ENCODE assay signal across 1 cellular context in genomic region chr4:186693159-186693815, GRCh38.
A peak's percentile ranks its signal among the peaks of the same experiment; 100 is the strongest.
TF ChIP-seq lines count a peak whose summit lies in the region.

No MANE protein-coding gene starts in this region.

TF ChIP-seq in HEK293, 187 proteins besides CTCF, POLR2A, EP300 and RAD21 (continued from another document):
- TF ChIP-seq ZNF214 (tag by site-specific recombination; IDR thresholded peaks at IDR 0.05; ENCODE audit: borderline replicate concordance) (no peak), ZNF140 (tag by site-specific recombination; IDR thresholded peaks at IDR 0.05) (no peak), ZNF37A (tag by site-specific recombination; IDR thresholded peaks at IDR 0.05) (no peak), ZNF792 (tag by site-specific recombination; IDR thresholded peaks at IDR 0.05) (no peak), SP7 (tag by site-specific recombination; IDR thresholded peaks at IDR 0.05) (no peak), HOXD13 (CRISPR knock-in tag; IDR thresholded peaks at IDR 0.05; ENCODE audit: borderline replicate concordance) (no peak), ZNF16 (tag by site-specific recombination; IDR thresholded peaks at IDR 0.05; ENCODE audit: low read depth) (no peak), REPIN1 (tag by site-specific recombination; IDR thresholded peaks at IDR 0.05; ENCODE audit: low read depth) (no peak), ZNF449 (tag by site-specific recombination; IDR thresholded peaks at IDR 0.05) (no peak), KLF1 (tag by site-specific recombination; IDR thresholded peaks at IDR 0.05) (peak; percentile 32), ZNF26 (tag by site-specific recombination; IDR thresholded peaks at IDR 0.05) (no peak), ZSCAN16 (tag by site-specific recombination; IDR thresholded peaks at IDR 0.05) (no peak), GFI1B (tag by site-specific recombination; IDR thresholded peaks at IDR 0.05) (no peak), ZNF677 (tag by site-specific recombination; IDR thresholded peaks at IDR 0.05) (no peak), ZNF398 (tag by site-specific recombination; IDR thresholded peaks at IDR 0.05) (no peak), ZNF544 (tag by site-specific recombination; IDR thresholded peaks at IDR 0.05) (no peak), ZFHX2 (tag by site-specific recombination; conservative IDR thresholded peaks at IDR 0.05) (0 out of 2 replicates have a peak, but pooled peaks have one; percentile 21), ZNF10 (tag by site-specific recombination; IDR thresholded peaks at IDR 0.05) (peak; percentile 78), ZNF239 (tag by site-specific recombination; IDR thresholded peaks at IDR 0.05) (no peak), ZNF791 (tag by site-specific recombination; IDR thresholded peaks at IDR 0.05) (no peak), ZNF266 (tag by site-specific recombination; IDR thresholded peaks at IDR 0.05; ENCODE audit: low read depth) (no peak), MZF1 (tag by site-specific recombination; IDR thresholded peaks at IDR 0.05; ENCODE audit: borderline replicate concordance) (no peak), ZNF394 (tag by site-specific recombination; IDR thresholded peaks at IDR 0.05; ENCODE audit: borderline replicate concordance) (no peak), KLF17 (tag by site-specific recombination; IDR thresholded peaks at IDR 0.05) (0 out of 2 replicates have a peak, but pooled peaks have one; percentile 32), KLF7 (tag by site-specific recombination; IDR thresholded peaks at IDR 0.05; ENCODE audit: borderline replicate concordance) (no peak), ZBTB17 (tag by site-specific recombination; IDR thresholded peaks at IDR 0.05) (no peak)
- TF ChIP-seq, protein P1, sequence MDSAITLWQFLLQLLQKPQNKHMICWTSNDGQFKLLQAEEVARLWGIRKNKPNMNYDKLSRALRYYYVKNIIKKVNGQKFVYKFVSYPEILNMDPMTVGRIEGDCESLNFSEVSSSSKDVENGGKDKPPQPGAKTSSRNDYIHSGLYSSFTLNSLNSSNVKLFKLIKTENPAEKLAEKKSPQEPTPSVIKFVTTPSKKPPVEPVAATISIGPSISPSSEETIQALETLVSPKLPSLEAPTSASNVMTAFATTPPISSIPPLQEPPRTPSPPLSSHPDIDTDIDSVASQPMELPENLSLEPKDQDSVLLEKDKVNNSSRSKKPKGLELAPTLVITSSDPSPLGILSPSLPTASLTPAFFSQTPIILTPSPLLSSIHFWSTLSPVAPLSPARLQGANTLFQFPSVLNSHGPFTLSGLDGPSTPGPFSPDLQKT (IDR thresholded peaks at IDR 0.05; ENCODE audit: borderline replicate concordance, low read depth, low read length): no peak
